10 cellular contexts compared by ENCODE assay signal in genomic region chr13:33509642-33510229, GRCh38.
A peak's percentile ranks its signal among the peaks of the same experiment; 100 is the strongest.
DNase-seq lines count a peak whose midpoint lies in the region; ATAC-seq, FAIRE-seq and TF ChIP-seq lines count a peak whose summit lies in the region.
"Had no signal": no experiment of that assay in that cellular context is flagged by ENCODE, and none has a peak within 500 bp of the region (broad histone marks: within the 10 kb centered on the region; RNA-seq: fewer than 3 reads in every experiment).

No MANE protein-coding gene starts in this region.

- TF ChIP-seq CTCF in endothelial cell of umbilical vein (IDR thresholded peaks at IDR 0.05; ENCODE audit: extremely low read depth in 1 of 2, insufficient read depth in 1 of 2, low read depth in 1 of 2, low read length in 2 of 2) (no peak), tibial nerve (IDR thresholded peaks at IDR 0.05) (no peak), A673 (conservative IDR thresholded peaks at IDR 0.05; ENCODE audit: low read depth, low read length) (no peak)

- intact Hi-C loops in endothelial cell of umbilical vein (cut with micrococcal nuclease) = loop anchor here (1.0 kb wide), 2 partner anchors 15 to 33 kb away; no protein-coding TSS in a partner anchor
- intact Hi-C loops in A673 (cut with micrococcal nuclease; ENCODE audit: unreplicated experiment) = no loop called here

- peak; percentile 91 for FAIRE-seq in endothelial cell of umbilical vein (lab: Jason Lieb, UNC)
- FAIRE-seq: frontal cortex had no signal

- BruUV-seq in endothelial cell of umbilical vein (replicated peaks; lab: Mats Ljungman, UMichigan) (no TSS peak), A673 (replicated peaks; lab: Mats Ljungman, UMichigan) (no TSS peak)

- POLR2A ChIA-PET in endothelial cell of umbilical vein (lab: Charles Lee) (interaction anchor here (0.9 kb wide), 1 partner anchor 15 kb away, joined by 3 read pairs; no protein-coding TSS in a partner anchor), A673 (lab: Charles Lee; ENCODE audit: low non-redundant PET) (interaction anchor here (0.6 kb wide), 1 partner anchor 10 kb away, joined by 3 read pairs; no protein-coding TSS in a partner anchor)

- WGBS in mesendoderm (ENCODE audit: extremely low coverage, insufficient coverage, low lambda C conversion rate) = no CpG with 5 or more reads among the region's 5 CpGs
- 25 to 38% methylated on average over 5 of the region's 5 CpGs for WGBS in tibial nerve, 2 donors

- H3K4me1 Mint-ChIP-seq in activated naive CD4-positive, alpha-beta T cell treated with anti-CD3 and anti-CD28 coated beads, Interleukin-2, amount 10 ng/mL, durations not matched to agents 7 days and 5 days = no peaks in the 10 kb centered on the region
- H3K4me1 Mint-ChIP-seq in natural killer cell treated with Interleukin-12 subunit alpha and Interleukin-12 subunit beta and Interleukin-15 and Interleukin-18, amount 100 ng/mL, for 72 hours (ENCODE audit: low read depth in 2 of 2) = no peaks in the 10 kb centered on the region

- H3K9ac ChIP-seq in endothelial cell of umbilical vein (replicated peaks; ENCODE audit: extremely low read depth, insufficient read depth, low read length) = peak overlapping the region; percentile 48
- H3K9ac ChIP-seq in mesendoderm (ENCODE audit: low read length) = no peak overlapping the region
- H3K9ac ChIP-seq: KMS-11 had no signal

- no peak overlapping the region for H2BK5ac ChIP-seq in mesendoderm (ENCODE audit: low read length)

- no peak overlapping the region for H3K27ac Mint-ChIP-seq in activated naive CD4-positive, alpha-beta T cell treated with anti-CD3 and anti-CD28 coated beads, Interleukin-2, amount 10 ng/mL, durations not matched to agents 7 days and 5 days
- no peak overlapping the region for H3K27ac Mint-ChIP-seq in natural killer cell treated with Interleukin-12 subunit alpha and Interleukin-12 subunit beta and Interleukin-15 and Interleukin-18, amount 100 ng/mL, for 72 hours

- H3K4me1 ChIP-seq in endothelial cell of umbilical vein (ENCODE audit: control insufficient read depth, extremely low read depth, insufficient read depth, low read length) (peaks cover 22% of the 10 kb centered on the region), mesendoderm (ENCODE audit: control insufficient read depth, low read depth, low read length) (no peaks in the 10 kb centered on the region), tibial nerve (peaks cover 0 to 19% (median 7%) of the 10 kb centered on the region in 4 donors), A673 (ENCODE audit: insufficient read depth, low read length, poor library complexity, severe bottlenecking) (peaks cover 8% of the 10 kb centered on the region)

- peak; percentile 45 to 84 for TF ChIP-seq EP300 in tibial nerve (IDR thresholded peaks at IDR 0.05)

- H3K27me3 Mint-ChIP-seq in activated naive CD4-positive, alpha-beta T cell treated with anti-CD3 and anti-CD28 coated beads, Interleukin-2, amount 10 ng/mL, durations not matched to agents 7 days and 5 days = peaks cover 8% of the 10 kb centered on the region
- peaks cover 4 to 12% of the 10 kb centered on the region in 2 donors for H3K27me3 Mint-ChIP-seq in natural killer cell treated with Interleukin-12 subunit alpha and Interleukin-12 subunit beta and Interleukin-15 and Interleukin-18, amount 100 ng/mL, for 72 hours

- no peak overlapping the region for H3K4me3 Mint-ChIP-seq in activated naive CD4-positive, alpha-beta T cell treated with anti-CD3 and anti-CD28 coated beads, Interleukin-2, amount 10 ng/mL, durations not matched to agents 7 days and 5 days
- no peak overlapping the region for H3K4me3 Mint-ChIP-seq in natural killer cell treated with Interleukin-12 subunit alpha and Interleukin-12 subunit beta and Interleukin-15 and Interleukin-18, amount 100 ng/mL, for 72 hours

- H3K27me3 ChIP-seq in endothelial cell of umbilical vein (ENCODE audit: control insufficient read depth in 2 of 2, insufficient read depth in 2 of 2, low read length in 2 of 2) (no peaks in the 10 kb centered on the region), mesendoderm (ENCODE audit: insufficient read depth, low read length, poor library complexity) (no peaks in the 10 kb centered on the region), tibial nerve (no peaks in the 10 kb centered on the region), A673 (replicated peaks; ENCODE audit: insufficient read depth, low read depth, low read length, poor library complexity) (no peaks in the 10 kb centered on the region)

- H3K27ac ChIP-seq in endothelial cell of umbilical vein (ENCODE audit: insufficient read depth, low read depth, low read length) (peak overlapping the region; percentile 88), mesendoderm (ENCODE audit: low read depth, low read length) (no peak overlapping the region), tibial nerve (peak overlapping the region in 3 of 4 donors; percentile 72 to 86 (median 81)), A673 (ENCODE audit: low read depth, low read length, poor library complexity, severe bottlenecking) (no peak overlapping the region)
- H3K27ac ChIP-seq: KMS-11 had no signal

- H4K20me1 ChIP-seq in endothelial cell of umbilical vein (replicated peaks; ENCODE audit: control insufficient read depth, extremely low read depth, insufficient read depth, low read length) = no peaks in the 10 kb centered on the region

- H3K4ac ChIP-seq in mesendoderm (ENCODE audit: low read depth, low read length) = no peak overlapping the region

- H4K8ac ChIP-seq in mesendoderm (ENCODE audit: low read depth, low read length) = no peak overlapping the region

- H3K9me1 ChIP-seq in endothelial cell of umbilical vein (replicated peaks; ENCODE audit: control insufficient read depth, extremely low read depth, insufficient read depth, low read length) = no peaks in the 10 kb centered on the region

- H3K79me2 ChIP-seq in endothelial cell of umbilical vein (ENCODE audit: control insufficient read depth, insufficient read depth, low read length) (no peaks in the 10 kb centered on the region), mesendoderm (ENCODE audit: control insufficient read depth, insufficient read depth, low read length) (no peaks in the 10 kb centered on the region)

- no peak overlapping the region for H2BK120ac ChIP-seq in mesendoderm (ENCODE audit: low read depth, low read length)

- CTCF ChIA-PET in endothelial cell of umbilical vein (lab: Charles Lee) (interaction anchor here (0.6 to 1.6 kb wide), 8 partner anchors 10 to 281 kb away, joined by 3 to 10 read pairs (median 4); no protein-coding TSS in a partner anchor), A673 (lab: Charles Lee) (no interaction called here)
- CTCF ChIA-PET in activated naive CD4-positive, alpha-beta T cell treated with anti-CD3 and anti-CD28 coated beads, Interleukin-2, amount 10 ng/mL, durations not matched to agents 7 days and 5 days (lab: Charles Lee) = no interaction called here

- peak; percentile 63 for DNase-seq in RPMI7951 (ENCODE audit: low read depth)
- DNase-seq in endothelial cell of umbilical vein (ENCODE audit: low read depth, low spot score) = peak; percentile 67
- DNase-seq in mesendoderm = peak; percentile 22
- peak in 1 of 2 donors; percentile 26 for DNase-seq in tibial nerve (ENCODE audit: low spot score in 2 of 2)
- DNase-seq in activated naive CD4-positive, alpha-beta T cell treated with anti-CD3 and anti-CD28 coated beads, Interleukin-2, amount 10 ng/mL, durations not matched to agents 7 days and 5 days = no peak
- no peak for DNase-seq in natural killer cell treated with Interleukin-12 subunit alpha and Interleukin-12 subunit beta and Interleukin-15 and Interleukin-18, amount 100 ng/mL, for 72 hours (ENCODE audit: low spot score)
- DNase-seq in A673 (ENCODE audit: low spot score) = no peak

- H3K9me3 ChIP-seq in endothelial cell of umbilical vein (replicated peaks; ENCODE audit: control insufficient read depth, insufficient read depth, low read length) = no peaks in the 10 kb centered on the region
- no peaks in the 10 kb centered on the region for H3K9me3 ChIP-seq in tibial nerve
- H3K9me3 ChIP-seq in A673 (ENCODE audit: low read depth, low read length, poor library complexity, severe bottlenecking) = no peaks in the 10 kb centered on the region

- dilution Hi-C loops in endothelial cell of umbilical vein (cut with MboI; ENCODE audit: extremely low pct_ligation_motif_present, low sequenced_read_pairs) = no loop called here

- no peak overlapping the region for H3K4me3 ChIP-seq in endothelial cell of umbilical vein (replicated peaks in 1 of 3; ENCODE audit: insufficient read depth in 1 of 3, low read depth in 1 of 3, low read length in 3 of 3)
- no peak overlapping the region for H3K4me3 ChIP-seq in mesendoderm (ENCODE audit: low read length)
- H3K4me3 ChIP-seq in tibial nerve = no peak overlapping the region
- H3K4me3 ChIP-seq in A673 (ENCODE audit: low read depth, low read length, poor library complexity, severe bottlenecking) = no peak overlapping the region

- H3K79me1 ChIP-seq in mesendoderm (ENCODE audit: low read length) = no peaks in the 10 kb centered on the region

- no peaks in the 10 kb centered on the region for H3K36me3 Mint-ChIP-seq in activated naive CD4-positive, alpha-beta T cell treated with anti-CD3 and anti-CD28 coated beads, Interleukin-2, amount 10 ng/mL, durations not matched to agents 7 days and 5 days
- H3K36me3 Mint-ChIP-seq in natural killer cell treated with Interleukin-12 subunit alpha and Interleukin-12 subunit beta and Interleukin-15 and Interleukin-18, amount 100 ng/mL, for 72 hours = no peaks in the 10 kb centered on the region

- ATAC-seq in natural killer cell treated with Interleukin-12 subunit alpha and Interleukin-12 subunit beta and Interleukin-15 and Interleukin-18, amount 100 ng/mL, for 72 hours = no peak
- no peak for ATAC-seq in HG03457 (IDR thresholded peaks at IDR 0.05; ENCODE audit: unreplicated experiment)

- no peak overlapping the region for H2AK5ac ChIP-seq in mesendoderm (ENCODE audit: low read length)

- no peaks in the 10 kb centered on the region for H3K9me3 Mint-ChIP-seq in activated naive CD4-positive, alpha-beta T cell treated with anti-CD3 and anti-CD28 coated beads, Interleukin-2, amount 10 ng/mL, durations not matched to agents 7 days and 5 days
- H3K9me3 Mint-ChIP-seq in natural killer cell treated with Interleukin-12 subunit alpha and Interleukin-12 subunit beta and Interleukin-15 and Interleukin-18, amount 100 ng/mL, for 72 hours = no peaks in the 10 kb centered on the region

- H3K56ac ChIP-seq in mesendoderm (ENCODE audit: low read length) = no peak overlapping the region

- H3K4me2 ChIP-seq in endothelial cell of umbilical vein (ENCODE audit: insufficient read depth, low read length) = peak overlapping the region; percentile 62
- H3K4me2 ChIP-seq in mesendoderm (ENCODE audit: low read length) = no peak overlapping the region
- H3K4me2 ChIP-seq: KMS-11 had no signal

- no peak overlapping the region for H3K23ac ChIP-seq in mesendoderm (ENCODE audit: low read length)

- H3K18ac ChIP-seq in mesendoderm (ENCODE audit: low read length) = no peak overlapping the region

- H4K5ac ChIP-seq in mesendoderm (ENCODE audit: low read length) = no peak overlapping the region

- H2AFZ ChIP-seq in endothelial cell of umbilical vein (ENCODE audit: low read depth, low read length) = peak overlapping the region; percentile 81

- H3K36me3 ChIP-seq in endothelial cell of umbilical vein (ENCODE audit: control insufficient read depth in 2 of 2, extremely low read depth in 1 of 2, insufficient read depth in 2 of 2, low read length in 2 of 2) (no peaks in the 10 kb centered on the region), mesendoderm (ENCODE audit: control insufficient read depth, insufficient read depth, low read length) (no peaks in the 10 kb centered on the region), tibial nerve (no peaks in the 10 kb centered on the region), A673 (ENCODE audit: insufficient read depth, low read length, poor library complexity, severe bottlenecking) (no peaks in the 10 kb centered on the region)

- no peak overlapping the region for H2BK15ac ChIP-seq in mesendoderm (replicated peaks; ENCODE audit: low read depth)

- TF ChIP-seq POLR2A in endothelial cell of umbilical vein (IDR thresholded peaks at IDR 0.05; ENCODE audit: low read depth, low read length) (peak; percentile 36), tibial nerve (IDR thresholded peaks at IDR 0.05) (peak in 1 of 2 donors; percentile 13)

Comparison
In these comparisons a context has a peak if more than half of its experiments do, and no peak if none do; other contexts are left out.
1. DNase-seq: peak in RPMI7951 (single experiment), endothelial cell of umbilical vein (single experiment) and mesendoderm (single experiment); none in activated naive CD4-positive, alpha-beta T cell treated with anti-CD3 and anti-CD28 coated beads, Interleukin-2, amount 10 ng/mL, durations not matched to agents 7 days and 5 days (single experiment), natural killer cell treated with Interleukin-12 subunit alpha and Interleukin-12 subunit beta and Interleukin-15 and Interleukin-18, amount 100 ng/mL, for 72 hours (single experiment) and A673 (single experiment).
2. H3K27ac ChIP-seq: peak in endothelial cell of umbilical vein (single experiment) and tibial nerve (3 of 4); none in mesendoderm (single experiment) and A673 (single experiment).